In the genomic region with DNA sequence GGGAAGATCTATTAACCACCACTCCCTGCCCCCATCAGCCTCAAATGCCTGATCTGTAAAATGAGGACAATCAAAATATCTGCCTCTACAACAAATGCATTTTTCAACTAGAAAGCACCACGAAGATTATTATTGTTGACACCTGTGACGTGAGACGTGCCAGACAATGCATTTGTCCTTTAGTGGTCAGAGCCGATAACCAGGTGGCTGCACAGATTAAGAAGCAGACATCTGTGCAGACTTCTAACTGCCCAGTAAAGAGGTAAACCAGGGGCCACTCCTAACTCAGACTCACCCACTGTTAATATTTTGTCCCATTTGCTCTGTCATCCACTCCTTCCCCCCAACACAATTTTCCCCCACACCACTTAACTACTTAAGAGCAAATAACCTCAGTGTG, we compare ENCODE assay signal across 24 cellular contexts. TPM values are rescaled to one million over a fixed set of nuclear protein-coding genes. Genes with fewer than 3 reads are reported as not detected.
A peak's percentile ranks its signal among the peaks of the same experiment; 100 is the strongest.
DNase-seq lines count a peak whose midpoint lies in the region; ATAC-seq, FAIRE-seq and TF ChIP-seq lines count a peak whose summit lies in the region.
"Had no signal": no experiment of that assay in that cellular context is flagged by ENCODE, and none has a peak within 500 bp of the region (broad histone marks: within the 10 kb centered on the region; RNA-seq: fewer than 3 reads in every experiment).

No MANE protein-coding gene starts in this region.

- no peaks in the 10 kb centered on the region for H3K36me3 Mint-ChIP-seq in activated naive CD8-positive, alpha-beta T cell
- H3K36me3 Mint-ChIP-seq in activated naive CD8-positive, alpha-beta T cell treated with anti-CD3 and anti-CD28 coated beads, Interleukin-2, amount 50 U/mL, for 24 hours (ENCODE audit: low read depth) = no peaks in the 10 kb centered on the region
- H3K36me3 Mint-ChIP-seq: CD14-positive monocyte; CD8-positive, alpha-beta memory T cell had no signal

- no peaks in the 10 kb centered on the region for H3K79me2 ChIP-seq in K562 (ENCODE audit: control insufficient read depth, insufficient read depth, low read length)

- 0% methylated on average over 4 of the region's 4 CpGs for WGBS in K562 (ENCODE audit: insufficient coverage, low coverage, missing lambda C conversion rate)
- WGBS in prostate gland = 84% methylated on average over 4 of the region's 4 CpGs

- H3K4me3 Mint-ChIP-seq in activated naive CD8-positive, alpha-beta T cell = no peak overlapping the region
- H3K4me3 Mint-ChIP-seq in activated naive CD8-positive, alpha-beta T cell treated with anti-CD3 and anti-CD28 coated beads, Interleukin-2, amount 50 U/mL, for 24 hours = no peak overlapping the region
- H3K4me3 Mint-ChIP-seq: CD14-positive monocyte; CD4-positive, alpha-beta T cell; CD8-positive, alpha-beta memory T cell; GM23338; H9 had no signal

- no peaks in the 10 kb centered on the region for H4K20me1 ChIP-seq in K562 (replicated peaks; ENCODE audit: control insufficient read depth, insufficient read depth, low read length)
- H4K20me1 ChIP-seq: BLaER1 treated with 17β-estradiol and CSF1 and Interleukin-3, amounts not matched to agents 10 nM and 100 nM had no signal

- no peak overlapping the region for H3K4me2 ChIP-seq in K562 (ENCODE audit: insufficient read depth, low read length)
- H3K4me2 ChIP-seq: A549; BLaER1 treated with 17β-estradiol and CSF1 and Interleukin-3, amounts not matched to agents 10 nM and 100 nM; GM23338 had no signal

- H3K4me3 ChIP-seq in K562 (no peak overlapping the region), prostate gland (no peak overlapping the region)
- H3K4me3 ChIP-seq: A549; BLaER1 treated with 17β-estradiol and CSF1 and Interleukin-3, amounts not matched to agents 10 nM and 100 nM; GM23338 had no signal

- H3K9ac ChIP-seq in K562 (ENCODE audit: insufficient read depth in 1 of 2, low read depth in 2 of 2, low read length in 2 of 2) = no peak overlapping the region
- H3K9ac ChIP-seq: BLaER1 treated with 17β-estradiol and CSF1 and Interleukin-3, amounts not matched to agents 10 nM and 100 nM had no signal

- TF ChIP-seq RAD21 in K562 (CRISPR knock-in tag; conservative IDR thresholded peaks at IDR 0.05 in 1 of 2, IDR thresholded peaks at IDR 0.05 in 1 of 2) = no peak

- 0 out of 2 replicates have a peak, but pooled peaks have one; percentile 25 for TF ChIP-seq EP300 in K562 (IDR thresholded peaks at IDR 0.05; ENCODE audit: low read length)

- in situ Hi-C loops in K562 (cut with MboI) = no loop called here

- FAIRE-seq in K562 (lab: Jason Lieb, UNC) = no peak
- FAIRE-seq: A549, G401.6, GM12892, GM19239 had no signal

- BruUV-seq in K562 (replicated peaks; lab: Mats Ljungman, UMichigan) = no TSS peak

- no peaks in the 10 kb centered on the region for H3K9me3 ChIP-seq in K562 (replicated peaks; ENCODE audit: control insufficient read depth, insufficient read depth, low read depth, low read length)
- H3K9me3 ChIP-seq in prostate gland = no peaks in the 10 kb centered on the region
- H3K9me3 ChIP-seq: A549, BE2C had no signal

- no peak for TF ChIP-seq POLR2A in K562 (conservative IDR thresholded peaks at IDR 0.05)
- no peak for TF ChIP-seq POLR2A in prostate gland (IDR thresholded peaks at IDR 0.05)

- H3K36me3 ChIP-seq in K562 (ENCODE audit: control insufficient read depth, insufficient read depth, low read length) (no peaks in the 10 kb centered on the region), prostate gland (no peaks in the 10 kb centered on the region)
- H3K36me3 ChIP-seq: BE2C; BLaER1 treated with 17β-estradiol and CSF1 and Interleukin-3, amounts not matched to agents 10 nM and 100 nM had no signal

- no peak for ATAC-seq in activated naive CD8-positive, alpha-beta T cell treated with anti-CD3 and anti-CD28 coated beads, Interleukin-2, amount 50 U/mL, for 24 hours
- peak; percentile 46; the same call in 2 of the 3 replicates for ATAC-seq in K562
- ATAC-seq: A549, GM23338, HCT116 had no signal

- POLR2A ChIA-PET in K562 (lab: Yijun Ruan, JAX) = no interaction called here

- H3K27ac ChIP-seq in K562 (ENCODE audit: extremely low read depth, low read depth, low read length) = no peak overlapping the region
- H3K27ac ChIP-seq in prostate gland = no peak overlapping the region
- H3K27ac ChIP-seq: 22Rv1; A549; BLaER1 treated with 17β-estradiol and CSF1 and Interleukin-3, amounts not matched to agents 10 nM and 100 nM had no signal

- CTCF ChIA-PET in K562 (lab: Yijun Ruan, JAX; ENCODE audit: low intra/inter-chr PET ratio) = no interaction called here

- no peak for DNase-seq in activated naive CD8-positive, alpha-beta T cell treated with anti-CD3 and anti-CD28 coated beads, Interleukin-2, amount 50 U/mL, for 24 hours
- DNase-seq in OCI-M1 (lab: John Stamatoyannopoulos, UW) (peak; percentile 18), K562 (ENCODE audit: extremely low read depth in 1 of 4, low spot score in 3 of 4) (peak in 1 of 4 experiments; percentile 54), prostate gland (ENCODE audit: low spot score) (no peak), A172 (ENCODE audit: low spot score) (no peak)
- DNase-seq in activated CD4-positive, alpha-beta T cell treated with anti-CD3 and anti-CD28 coated beads for 48 hours = no peak
- DNase-seq: ACHN; AML-193; BE2C; CD4-positive, alpha-beta T cell; CD8-positive, alpha-beta memory T cell; DMS53; DMS79 treated with DMSO at 0.1 percent for 48 hours; H9 had no signal

- no peaks in the 10 kb centered on the region for H3K9me1 ChIP-seq in K562 (ENCODE audit: control insufficient read depth, insufficient read depth, low read length)

- H3K27me3 ChIP-seq in K562 (ENCODE audit: control insufficient read depth in 2 of 2, insufficient read depth in 2 of 2, low read length in 2 of 2) = peaks cover 10 to 35% of the 10 kb centered on the region in 2 experiments
- no peaks in the 10 kb centered on the region for H3K27me3 ChIP-seq in prostate gland (replicated peaks; ENCODE audit: insufficient read depth)
- H3K27me3 ChIP-seq: BE2C; BLaER1 treated with 17β-estradiol and CSF1 and Interleukin-3, amounts not matched to agents 10 nM and 100 nM had no signal

- H3K4me1 ChIP-seq in K562 (replicated peaks in 1 of 2; ENCODE audit: control insufficient read depth in 2 of 2, insufficient read depth in 2 of 2, low read length in 2 of 2) (peaks cover 0 to 5% of the 10 kb centered on the region in 2 experiments; a peak in 1 of 5 replicates), prostate gland (replicated peaks) (no peaks in the 10 kb centered on the region)
- H3K4me1 ChIP-seq: BE2C; BLaER1 treated with 17β-estradiol and CSF1 and Interleukin-3, amounts not matched to agents 10 nM and 100 nM had no signal

- no peaks in the 10 kb centered on the region for H3K4me1 Mint-ChIP-seq in activated naive CD8-positive, alpha-beta T cell (ENCODE audit: low read depth)
- no peaks in the 10 kb centered on the region for H3K4me1 Mint-ChIP-seq in activated naive CD8-positive, alpha-beta T cell treated with anti-CD3 and anti-CD28 coated beads, Interleukin-2, amount 50 U/mL, for 24 hours
- H3K4me1 Mint-ChIP-seq: CD14-positive monocyte; CD8-positive, alpha-beta memory T cell had no signal

- peak overlapping the region; percentile 28 for H3K27ac Mint-ChIP-seq in activated naive CD8-positive, alpha-beta T cell
- H3K27ac Mint-ChIP-seq in activated naive CD8-positive, alpha-beta T cell treated with anti-CD3 and anti-CD28 coated beads, Interleukin-2, amount 50 U/mL, for 24 hours = no peak overlapping the region
- H3K27ac Mint-ChIP-seq: CD14-positive monocyte; CD4-positive, alpha-beta T cell; GM23338; H9 had no signal

- H3K27me3 Mint-ChIP-seq in activated naive CD8-positive, alpha-beta T cell = peaks cover 2% of the 10 kb centered on the region
- no peaks in the 10 kb centered on the region for H3K27me3 Mint-ChIP-seq in activated naive CD8-positive, alpha-beta T cell treated with anti-CD3 and anti-CD28 coated beads, Interleukin-2, amount 50 U/mL, for 24 hours
- H3K27me3 Mint-ChIP-seq: CD4-positive, alpha-beta T cell had no signal

- intact Hi-C loops in K562 (cut with micrococcal nuclease) = no loop called here
- intact Hi-C loops in prostate gland (cut with DNase I) = no loop called here

- TF ChIP-seq CTCF in K562 (IDR thresholded peaks at IDR 0.05 in 2 of 3, conservative IDR thresholded peaks at IDR 0.05 in 1 of 3; ENCODE audit: insufficient read depth in 2 of 3, low read depth in 1 of 3, low read length in 3 of 3) = no peak
- TF ChIP-seq CTCF in prostate gland (IDR thresholded peaks at IDR 0.05) = no peak

- no peak overlapping the region for H2AFZ ChIP-seq in K562 (ENCODE audit: low read depth, low read length)
- H2AFZ ChIP-seq: GM23338 had no signal

- H3K9me3 Mint-ChIP-seq in activated naive CD8-positive, alpha-beta T cell (ENCODE audit: low read depth) = no peaks in the 10 kb centered on the region
- H3K9me3 Mint-ChIP-seq in activated naive CD8-positive, alpha-beta T cell treated with anti-CD3 and anti-CD28 coated beads, Interleukin-2, amount 50 U/mL, for 24 hours = no peaks in the 10 kb centered on the region
- H3K9me3 Mint-ChIP-seq: CD4-positive, alpha-beta T cell; CD8-positive, alpha-beta memory T cell; GM23338; H9 had no signal

TF ChIP-seq in K562, 482 proteins besides CTCF, POLR2A, EP300 and RAD21 (continues in another document):
- TF ChIP-seq SOX6 (IDR thresholded peaks at IDR 0.05) = peak; percentile 89

RNA-seq across cellular contexts. Expression of a gene that starts 11.7 kb away (rescaled TPM):
- total RNA-seq in K562 (2011; cell fraction: chromatin; rRNA removed; ENCODE audit: low replicate concordance) = 0.32 and 1.7 TPM in 2 replicates
- 0.17 and 0.39 TPM in 2 replicates for total RNA-seq in K562 (2011; cell fraction: nucleolus; rRNA removed)
- 0.29 and 0.53 TPM in 2 replicates for total RNA-seq in K562 (2011; cell fraction: nucleoplasm; rRNA removed)
- total RNA-seq in K562 (2014; rRNA removed) (0.33 and 0.77 TPM in 2 replicates), K562 (2014; rRNA removed; fragmentation: Illumina TruSeq; extraction: Trizol) (0.18 and 0.54 TPM in 2 replicates), K562 (2015; rRNA removed; fragmentation: Illumina TruSeq; extraction: Trizol) (0.04 and 0.22 TPM in 2 replicates), K562 (2021) (0.24 and 0.51 TPM in 2 replicates), prostate gland (10 to 100 TPM; 14.6 to 38.3 TPM)
- polyA plus RNA-seq in K562 (2011; rRNA removed) (0.06 and 0.12 TPM in 2 replicates), K562 (2014; fragmentation: Illumina TruSeq; extraction: Trizol) (0.16 and 0.47 TPM in 2 replicates), K562 (2014; fragmentation: Nextera tagmentation; extraction: Ambion mirVana) (under 1 TPM in 1 of 2 experiments, not detected in 1; 0.10 TPM), K562 (2014; rRNA removed) (0.37 and 0.53 TPM in 2 replicates)
- 0.03 and 0.06 TPM in 2 replicates for polyA plus RNA-seq in K562 (2011; cell fraction: cytosol; rRNA removed)
- 0.35 and 0.36 TPM in 2 replicates for polyA plus RNA-seq in K562 (2011; cell fraction: nucleus; rRNA removed)
- 0.17 TPM in 2 replicates for polyA plus RNA-seq in K562 (2012)
- 0.57 TPM in 1 of 2 replicates, not detected in the other for polyA minus RNA-seq in K562 (2011; rRNA and poly(A)+ RNA removed)
- polyA minus RNA-seq in K562 (2011; cell fraction: cytosol; rRNA and poly(A)+ RNA removed) = not detected in 2 replicates
- polyA minus RNA-seq in K562 (2011; cell fraction: nucleus; rRNA and poly(A)+ RNA removed) = 0.13 and 0.56 TPM in 2 replicates
- total RNA-seq in A172 (2014; rRNA removed; shearing (Covaris generic)) = 1.3 and 3.8 TPM in 2 replicates
